ENCODE assay signal across 11 cellular contexts in the genomic region with DNA sequence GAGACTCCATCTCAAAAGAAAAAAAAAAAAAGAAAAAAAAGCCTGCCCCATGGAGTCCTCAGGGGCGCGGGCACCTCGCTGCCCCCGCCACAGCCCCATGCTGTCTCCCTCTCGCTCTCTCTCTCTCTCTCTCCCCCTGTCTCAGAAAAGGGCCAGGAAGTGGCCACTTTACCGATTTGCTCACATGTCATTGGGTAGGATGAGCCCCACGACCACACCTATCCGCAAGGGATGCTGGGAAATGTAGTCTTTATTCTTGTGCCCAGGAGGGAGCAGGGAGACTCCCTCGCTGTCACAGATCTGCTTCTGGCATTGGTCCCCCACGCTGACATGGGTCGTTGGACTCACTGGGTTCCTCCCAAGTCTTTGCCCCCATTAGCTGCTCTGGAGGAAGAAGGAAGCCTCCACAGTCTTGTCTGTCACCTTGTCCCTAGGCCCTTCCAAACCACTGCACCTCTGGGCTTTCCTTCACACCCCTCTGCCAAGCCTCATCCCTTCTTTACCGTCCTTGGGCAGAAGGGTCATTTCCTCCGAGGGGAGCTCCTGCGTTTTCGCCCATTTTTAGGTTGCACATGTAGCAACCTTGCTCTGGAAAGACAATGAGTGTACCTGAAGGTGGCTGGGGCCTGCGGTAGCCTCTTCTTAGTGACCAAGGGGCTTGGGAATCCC. TPM values are rescaled to one million over a fixed set of nuclear protein-coding genes. Genes with fewer than 3 reads are reported as not detected.
DNase-seq lines count a peak whose midpoint lies in the region; ATAC-seq and TF ChIP-seq lines count a peak whose summit lies in the region.
"Had no signal": no experiment of that assay in that cellular context is flagged by ENCODE, and none has a peak within 500 bp of the region (broad histone marks: within the 10 kb centered on the region; RNA-seq: fewer than 3 reads in every experiment).

No MANE protein-coding gene starts in this region.

- peak; percentile 9 for DNase-seq in NCI-H1436 (lab: John Stamatoyannopoulos, UW)
- DNase-seq in NCI-H1436 treated with DMSO at 0.1 percent for 48 hours (lab: John Stamatoyannopoulos, UW) = no peak
- peak; percentile 25 for DNase-seq in GM10248 (ENCODE audit: extremely low spot score)
- DNase-seq in iPS-NIHi11 (ENCODE audit: low spot score) = peak; percentile 67
- DNase-seq in AG08396 (ENCODE audit: low spot score) = no peak
- DNase-seq in upper lobe of left lung = no peak
- no peak for DNase-seq in HPDE6-E6E7 (ENCODE audit: extremely low spot score)
- DNase-seq: foreskin keratinocyte had no signal

- CTCF ChIA-PET in GM10248 (lab: Yijun Ruan, JAX) = interaction anchor here (2.8 kb wide), 1 partner anchor 9 kb away, joined by 14 read pairs; no protein-coding TSS in a partner anchor

- H3K9me3 ChIP-seq in upper lobe of left lung = no peaks in the 10 kb centered on the region

- no peak for TF ChIP-seq POLR2A in upper lobe of left lung (IDR thresholded peaks at IDR 0.05)

- H3K27me3 ChIP-seq in upper lobe of left lung = no peaks in the 10 kb centered on the region
- H3K27me3 ChIP-seq: cardiac muscle cell, foreskin keratinocyte had no signal

- no peaks in the 10 kb centered on the region for H3K36me3 ChIP-seq in upper lobe of left lung
- H3K36me3 ChIP-seq: cardiac muscle cell had no signal

- no peaks in the 10 kb centered on the region for H3K4me1 ChIP-seq in upper lobe of left lung
- H3K4me1 ChIP-seq: foreskin keratinocyte had no signal

- WGBS in upper lobe of left lung, 2 donors = 79 to 87% methylated on average over 15 to 16 of the region's 16 CpGs

- TF ChIP-seq CTCF in GM10248 (IDR thresholded peaks at IDR 0.05; ENCODE audit: control extremely low read depth, extremely low read depth, low read depth, missing control alignments) = no peak
- TF ChIP-seq CTCF in upper lobe of left lung (IDR thresholded peaks at IDR 0.05) = no peak

- no peak overlapping the region for H3K27ac ChIP-seq in upper lobe of left lung
- H3K27ac ChIP-seq: cardiac muscle cell, foreskin keratinocyte had no signal

- no peak overlapping the region for H3K4me3 ChIP-seq in upper lobe of left lung
- H3K4me3 ChIP-seq: cardiac muscle cell had no signal

- POLR2A ChIA-PET in GM10248 (lab: Yijun Ruan, JAX) = interaction anchor here (0.7 kb wide), 1 partner anchor 19 kb away, joined by 5 read pairs; no protein-coding TSS in a partner anchor

- ATAC-seq in SK-N-SH treated with all-trans-retinoic acid at 6 μM for 48 hours (peak; percentile 36; the same call in 2 of the 3 replicates), upper lobe of left lung (ENCODE audit: low FRiP score in 2 of 2) (no peak)
- ATAC-seq: foreskin keratinocyte, sciatic nerve had no signal

- TF ChIP-seq EP300 in upper lobe of left lung (IDR thresholded peaks at IDR 0.05) = no peak

TF ChIP-seq in SK-N-SH treated with all-trans-retinoic acid at 6 μM for 48 hours, 23 proteins besides CTCF, POLR2A, EP300 and RAD21:
- TF ChIP-seq GLIS3 (CRISPR knock-in tag; IDR thresholded peaks at IDR 0.05) (no peak), PPARA (CRISPR knock-in tag; IDR thresholded peaks at IDR 0.05; ENCODE audit: borderline replicate concordance) (no peak), TSHZ2 (CRISPR knock-in tag; IDR thresholded peaks at IDR 0.05) (no peak), OSR1 (CRISPR knock-in tag; IDR thresholded peaks at IDR 0.05) (no peak), ZNF8 (CRISPR knock-in tag; IDR thresholded peaks at IDR 0.05) (no peak), SNAI2 (CRISPR knock-in tag; IDR thresholded peaks at IDR 0.05) (no peak), ZC3H10 (CRISPR knock-in tag; IDR thresholded peaks at IDR 0.05) (no peak), ARNTL (CRISPR knock-in tag; IDR thresholded peaks at IDR 0.05; ENCODE audit: borderline replicate concordance, low read depth) (no peak), ZNF565 (CRISPR knock-in tag; conservative IDR thresholded peaks at IDR 0.05; ENCODE audit: low read depth) (no peak)

RNA-seq across cellular contexts. Expression of gene GJD3, which starts 6.9 kb away (rescaled TPM):
- total RNA-seq in upper lobe of left lung = 1 to 10 TPM in 4 of 6 donors, not detected in 2; 1.7 to 8.4 (median 4.5) TPM
- total RNA-seq: foreskin keratinocyte, sciatic nerve had no signal

RNA-seq across cellular contexts. Expression of gene TOP2A, which starts 46.3 kb away (rescaled TPM):
- 10 to 100 TPM in 2 of 6 donors, 1 to 10 TPM in 3, under 1 TPM in 1; under 0.01 to 14.5 (median 6.2) TPM for total RNA-seq in upper lobe of left lung

Comparison
In these comparisons a context has a peak if more than half of its experiments do, and no peak if none do; other contexts are left out.
1. DNase-seq: peak in NCI-H1436 (single experiment), GM10248 (single experiment) and iPS-NIHi11 (single experiment); none in NCI-H1436 treated with DMSO at 0.1 percent for 48 hours (single experiment), AG08396 (single experiment), upper lobe of left lung (0 of 2) and HPDE6-E6E7 (single experiment).